Comparison of ENCODE assay signal across 8 cellular contexts in genomic region chr17:48100160-48100559, GRCh38. TPM values are rescaled to one million over a fixed set of nuclear protein-coding genes. Genes with fewer than 3 reads are reported as not detected.
DNase-seq lines count a peak whose midpoint lies in the region; ATAC-seq, FAIRE-seq and TF ChIP-seq lines count a peak whose summit lies in the region.

No MANE protein-coding gene starts in this region.

- no TSS peak for BruUV-seq in GM12878 (replicated peaks; lab: Mats Ljungman, UMichigan)

- no peaks in the 10 kb centered on the region for H3K36me3 ChIP-seq in right atrium auricular region
- no peaks in the 10 kb centered on the region; a peak in 1 of 4 replicates for H3K36me3 ChIP-seq in GM12878 (ENCODE audit: control insufficient read depth in 2 of 2, insufficient read depth in 2 of 2, low read length in 1 of 2)
- no peaks in the 10 kb centered on the region for H3K36me3 ChIP-seq in lung (ENCODE audit: control insufficient read depth in 2 of 2, insufficient read depth in 2 of 2, low read length in 2 of 2)
- no peaks in the 10 kb centered on the region for H3K36me3 ChIP-seq in aorta (ENCODE audit: control insufficient read depth in 1 of 2, insufficient read depth in 2 of 2, low read length in 1 of 2)

- H3K27ac ChIP-seq in right atrium auricular region, result peak overlapping the region; percentile 85 to 87
- peak overlapping the region; percentile 80 for H3K27ac ChIP-seq in GM12878 (ENCODE audit: control insufficient read depth, insufficient read depth)
- H3K27ac ChIP-seq in lung (ENCODE audit: low read depth in 1 of 2, low read length in 1 of 2), result peak overlapping the region in 1 of 2 donors; percentile 84
- H3K27ac ChIP-seq in aorta (ENCODE audit: low read depth in 1 of 2, low read length in 2 of 2), result peak overlapping the region; percentile 38 to 73

- ATAC-seq in left ventricle myocardium superior (no peak), GM12878 (no peak), lung (ENCODE audit: insufficient read depth, low FRiP score) (no peak), aorta (ENCODE audit: low FRiP score) (no peak), GM21717 (IDR thresholded peaks at IDR 0.05; ENCODE audit: unreplicated experiment) (no peak)

- H3K4me2 ChIP-seq in GM12878 (ENCODE audit: control insufficient read depth, insufficient read depth), result peak overlapping the region; percentile 87

- CTCF ChIA-PET in GM12878 (lab: Yijun Ruan, JAX), result interaction anchor here (1.4 to 33.4 kb wide), 5 partner anchors 9 to 74 kb away, joined by 4 to 525 read pairs (median 32); partner anchors contain the start of gene SNX11

- H2AFZ ChIP-seq in GM12878 (ENCODE audit: control insufficient read depth, low read depth, low read length), result no peak overlapping the region

- H3K9ac ChIP-seq in GM12878 (ENCODE audit: control insufficient read depth, insufficient read depth, low read length), result peak overlapping the region; percentile 76

- DNase-seq in right atrium auricular region (ENCODE audit: low spot score) (no peak), left ventricle myocardium superior (no peak), GM12878 (ENCODE audit: low read depth, low spot score) (no peak), lung (ENCODE audit: low spot score) (no peak), aorta (no peak), NCI-H446 treated with DMSO at 0.1 percent for 48 hours (lab: John Stamatoyannopoulos, UW) (no peak), NCI-H526 (lab: John Stamatoyannopoulos, UW) (no peak)

- no peak for TF ChIP-seq EP300 in GM12878 (IDR thresholded peaks at IDR 0.05; ENCODE audit: borderline replicate concordance in 1 of 2, control insufficient read depth in 1 of 2, low read depth in 2 of 2, low read length in 2 of 2)

- H3K27me3 ChIP-seq in right atrium auricular region (no peaks in the 10 kb centered on the region), GM12878 (replicated peaks in 1 of 2; ENCODE audit: control insufficient read depth in 2 of 2, insufficient read depth in 2 of 2, low read length in 1 of 2) (no peaks in the 10 kb centered on the region), lung (ENCODE audit: control insufficient read depth, insufficient read depth) (no peaks in the 10 kb centered on the region), aorta (ENCODE audit: control insufficient read depth in 1 of 2, insufficient read depth in 2 of 2, low read length in 1 of 2) (no peaks in the 10 kb centered on the region)

- SMC1A ChIA-PET in GM12878 (lab: Charles Lee; ENCODE audit: uncharacterized antibody, unreplicated experiment), result interaction anchor here (0.6 to 9.5 kb wide), 5 partner anchors 8 to 781 kb away, joined by 3 to 66 read pairs (median 4); partner anchors contain the start of gene SNX11

- intact Hi-C loops in left ventricle myocardium superior (cut with micrococcal nuclease), result no loop called here
- intact Hi-C loops in GM12878 (cut with micrococcal nuclease; ENCODE audit: unreplicated experiment), result no loop called here
- intact Hi-C loops in aorta (cut with DNase I), result no loop called here

- peaks cover 0 to 14% of the 10 kb centered on the region in 2 donors for H3K4me1 ChIP-seq in right atrium auricular region
- H3K4me1 ChIP-seq in GM12878 (ENCODE audit: control insufficient read depth, insufficient read depth, low read length), result peaks cover 26% of the 10 kb centered on the region
- peaks cover 0 to 2% of the 10 kb centered on the region in 2 donors for H3K4me1 ChIP-seq in lung (ENCODE audit: control insufficient read depth in 2 of 2, insufficient read depth in 2 of 2, low read length in 2 of 2)
- no peaks in the 10 kb centered on the region for H3K4me1 ChIP-seq in aorta (ENCODE audit: control insufficient read depth in 1 of 2, insufficient read depth in 2 of 2, low read length in 2 of 2)

- TF ChIP-seq POLR2A in GM12878 (IDR thresholded peaks at IDR 0.05; ENCODE audit: low read depth, low read length), result no peak

- in situ Hi-C loops in GM12878 (cut with MboI), result no loop called here

- TF ChIP-seq CTCF in right atrium auricular region (IDR thresholded peaks at IDR 0.05), result no peak
- TF ChIP-seq CTCF in GM12878 (IDR thresholded peaks at IDR 0.05 in 2 of 3, conservative IDR thresholded peaks at IDR 0.05 in 1 of 3; ENCODE audit: control insufficient read depth in 2 of 3, extremely low read depth in 1 of 3, insufficient read depth in 1 of 3, low read depth in 3 of 3, low read length in 3 of 3), result no peak
- no peak for TF ChIP-seq CTCF in lung (IDR thresholded peaks at IDR 0.05; ENCODE audit: control extremely low read depth, extremely low read depth)

- peaks cover 48% of the 10 kb centered on the region for H3K79me2 ChIP-seq in GM12878 (ENCODE audit: control insufficient read depth, insufficient read depth, low read length)

- RAD21 ChIA-PET in GM12878 (lab: Charles Lee; ENCODE audit: unreplicated experiment), result interaction anchor here (0.6 to 9.5 kb wide), 4 partner anchors 12 to 43 kb away, joined by 3 to 113 read pairs (median 4); no protein-coding TSS in a partner anchor

- WGBS in GM12878 (ENCODE audit: insufficient coverage, insufficient replicate concordance, low lambda C conversion rate, missing lambda C conversion rate), result 72% methylated on average over 10 of the region's 10 CpGs
- 52 to 67% methylated on average over 10 of the region's 10 CpGs for WGBS in lung, 2 donors
- 2 to 7% methylated on average over 10 of the region's 10 CpGs for WGBS in aorta, 2 donors

- POLR2A ChIA-PET in GM12878 (lab: Charles Lee), result interaction anchor here (0.8 to 3.6 kb wide), 3 partner anchors 8 to 13 kb away, joined by 3 to 23 read pairs (median 4); partner anchors contain the start of gene SNX11

- H3K9me3 ChIP-seq in right atrium auricular region (no peaks in the 10 kb centered on the region), GM12878 (replicated peaks; ENCODE audit: control insufficient read depth, insufficient read depth, low read length) (peaks cover 3% of the 10 kb centered on the region; the same call in 2 of the 3 replicates), lung (ENCODE audit: control insufficient read depth in 2 of 2, insufficient read depth in 1 of 2, low read length in 1 of 2) (no peaks in the 10 kb centered on the region), aorta (ENCODE audit: control insufficient read depth, low read length) (no peaks in the 10 kb centered on the region)

- H3K4me3 ChIP-seq in right atrium auricular region (peak overlapping the region; percentile 63 to 96), GM12878 (peak overlapping the region; percentile 87), lung (peak overlapping the region; percentile 55), aorta (ENCODE audit: low read length in 2 of 2) (peak overlapping the region; percentile 71 to 94)

- FAIRE-seq in GM12878 (lab: Jason Lieb, UNC), result no peak

- no peak for TF ChIP-seq RAD21 in GM12878 (IDR thresholded peaks at IDR 0.05; ENCODE audit: insufficient read depth, low read depth, low read length)

- H4K20me1 ChIP-seq in GM12878 (ENCODE audit: control insufficient read depth, insufficient read depth), result no peaks in the 10 kb centered on the region

RNA-seq across cellular contexts. Expression of gene CBX1, which starts 1.1 kb away (rescaled TPM):
- total RNA-seq in right atrium auricular region, result 10 to 100 TPM; 18.3 to 22.1 TPM
- total RNA-seq in left ventricle myocardium superior, result 37.9 TPM
- 12.3 and 13.8 TPM in 2 replicates for total RNA-seq in GM12878 (2013; cell fraction: nucleolus; rRNA removed)
- total RNA-seq in GM12878 (2014; rRNA removed), result 46.1 and 48.2 TPM in 2 replicates
- 76.7 and 76.9 TPM in 2 replicates for total RNA-seq in GM12878 (2014; rRNA removed; fragmentation: Illumina TruSeq; extraction: Trizol)
- total RNA-seq in GM12878 (2021), result 55.6 and 57.2 TPM in 2 replicates
- 43.2 TPM for polyA plus RNA-seq in GM12878 (2011; ENCODE audit: low read depth)
- 39.3 and 52.5 TPM in 2 replicates for polyA plus RNA-seq in GM12878 (2011; rRNA removed)
- polyA plus RNA-seq in GM12878 (2011; cell fraction: cytosol; rRNA removed), result 22.2 and 24.0 TPM in 2 replicates
- polyA plus RNA-seq in GM12878 (2011; cell fraction: nucleus; rRNA removed), result 11.3 and 14.8 TPM in 2 replicates
- polyA plus RNA-seq in GM12878 (2012), result 52.7 and 64.5 TPM in 2 replicates
- polyA plus RNA-seq in GM12878 (2014; fragmentation: Illumina TruSeq; extraction: Trizol), result 99.2 and 133 TPM in 2 replicates
- 10 to 100 TPM; 11.8 to 20.3 TPM for polyA plus RNA-seq in GM12878 (2014; fragmentation: Nextera tagmentation; extraction: Ambion mirVana)
- polyA plus RNA-seq in GM12878 (2014; rRNA removed), result 43.4 and 45.4 TPM in 2 replicates
- polyA plus RNA-seq in GM12878 (2016; fragmentation: Nextera tagmentation; extraction: Ambion mirVana), result 10 to 100 TPM; 36.6 to 41.6 TPM
- polyA minus RNA-seq in GM12878 (2011; rRNA and poly(A)+ RNA removed), result 13.1 TPM in 2 replicates
- polyA minus RNA-seq in GM12878 (2011; cell fraction: cytosol; rRNA and poly(A)+ RNA removed), result 10.4 and 11.5 TPM in 2 replicates
- polyA minus RNA-seq in GM12878 (2011; cell fraction: nucleus; rRNA and poly(A)+ RNA removed), result 3.0 and 5.5 TPM in 2 replicates
- 10 to 100 TPM; 28.2 to 43.2 TPM for total RNA-seq in lung
- 10 to 100 TPM; 17.6 to 29.7 TPM for polyA plus RNA-seq in lung
- total RNA-seq in aorta, result 10 to 100 TPM; 45.6 to 81.1 TPM
- polyA plus RNA-seq in aorta, result 10 to 100 TPM; 33.3 to 52.3 TPM

RNA-seq across cellular contexts. Expression of gene SNX11, which starts 7.4 kb away (rescaled TPM):
- total RNA-seq in right atrium auricular region (1 to 10 TPM; 5.4 to 9.3 TPM), left ventricle myocardium superior (11.1 TPM), GM12878 (2014; rRNA removed) (63.7 and 69.0 TPM in 2 replicates), GM12878 (2014; rRNA removed; fragmentation: Illumina TruSeq; extraction: Trizol) (62.3 and 63.1 TPM in 2 replicates), GM12878 (2021) (60.8 and 63.4 TPM in 2 replicates), lung (10 to 100 TPM; 11.4 to 24.8 TPM), aorta (10 to 100 TPM; 17.4 to 18.8 TPM)
- 99.3 and 112 TPM in 2 replicates for total RNA-seq in GM12878 (2013; cell fraction: nucleolus; rRNA removed)
- polyA plus RNA-seq in GM12878 (2011; ENCODE audit: low read depth), result 61.3 TPM
- polyA plus RNA-seq in GM12878 (2011; rRNA removed) (116 and 127 TPM in 2 replicates), GM12878 (2014; fragmentation: Illumina TruSeq; extraction: Trizol) (66.0 and 77.8 TPM in 2 replicates), GM12878 (2014; fragmentation: Nextera tagmentation; extraction: Ambion mirVana) (10 to 100 TPM; 61.3 to 75.6 TPM), GM12878 (2014; rRNA removed) (60.9 and 64.2 TPM in 2 replicates), GM12878 (2016; fragmentation: Nextera tagmentation; extraction: Ambion mirVana) (10 to 100 TPM; 34.2 to 39.9 TPM), lung (10 to 100 TPM; 13.5 to 31.0 TPM), aorta (10 to 100 TPM; 11.7 to 17.2 TPM)
- 107 and 138 TPM in 2 replicates for polyA plus RNA-seq in GM12878 (2011; cell fraction: cytosol; rRNA removed)
- polyA plus RNA-seq in GM12878 (2011; cell fraction: nucleus; rRNA removed), result 75.2 and 94.2 TPM in 2 replicates
- 52.4 and 59.0 TPM in 2 replicates for polyA plus RNA-seq in GM12878 (2012)
- polyA minus RNA-seq in GM12878 (2011; rRNA and poly(A)+ RNA removed), result 92.8 and 107 TPM in 2 replicates
- 31.8 and 40.1 TPM in 2 replicates for polyA minus RNA-seq in GM12878 (2011; cell fraction: cytosol; rRNA and poly(A)+ RNA removed)
- 31.7 and 39.3 TPM in 2 replicates for polyA minus RNA-seq in GM12878 (2011; cell fraction: nucleus; rRNA and poly(A)+ RNA removed)

RNA-seq across cellular contexts. Expression of gene NFE2L1, which starts 52.0 kb away (rescaled TPM):
- total RNA-seq in right atrium auricular region (100 to 1,000 TPM; 271 to 418 TPM), left ventricle myocardium superior (886 TPM), GM12878 (2014; rRNA removed) (16.5 and 16.8 TPM in 2 replicates), GM12878 (2014; rRNA removed; fragmentation: Illumina TruSeq; extraction: Trizol) (36.2 and 39.9 TPM in 2 replicates), GM12878 (2021) (62.3 and 72.8 TPM in 2 replicates), lung (100 to 1,000 TPM in 1 of 2 donors, 10 to 100 TPM in 1; 75.7 to 135 TPM), aorta (100 to 1,000 TPM; 161 to 250 TPM)
- 68.6 and 83.4 TPM in 2 replicates for total RNA-seq in GM12878 (2013; cell fraction: nucleolus; rRNA removed)
- 52.9 TPM for polyA plus RNA-seq in GM12878 (2011; ENCODE audit: low read depth)
- polyA plus RNA-seq in GM12878 (2011; rRNA removed) (84.5 and 104 TPM in 2 replicates), GM12878 (2014; fragmentation: Illumina TruSeq; extraction: Trizol) (60.5 and 63.8 TPM in 2 replicates), GM12878 (2014; fragmentation: Nextera tagmentation; extraction: Ambion mirVana) (1 to 10 TPM; 3.8 to 4.1 TPM), GM12878 (2014; rRNA removed) (44.7 and 48.6 TPM in 2 replicates), GM12878 (2016; fragmentation: Nextera tagmentation; extraction: Ambion mirVana) (10 to 100 TPM; 11.1 to 11.5 TPM), lung (10 to 100 TPM; 68.8 to 98.4 TPM), aorta (10 to 100 TPM; 80.6 to 83.3 TPM)
- 78.3 and 81.2 TPM in 2 replicates for polyA plus RNA-seq in GM12878 (2011; cell fraction: cytosol; rRNA removed)
- polyA plus RNA-seq in GM12878 (2011; cell fraction: nucleus; rRNA removed), result 72.4 and 101 TPM in 2 replicates
- polyA plus RNA-seq in GM12878 (2012), result 70.1 and 111 TPM in 2 replicates
- 71.0 and 98.3 TPM in 2 replicates for polyA minus RNA-seq in GM12878 (2011; rRNA and poly(A)+ RNA removed)
- 30.1 and 32.1 TPM in 2 replicates for polyA minus RNA-seq in GM12878 (2011; cell fraction: cytosol; rRNA and poly(A)+ RNA removed)
- polyA minus RNA-seq in GM12878 (2011; cell fraction: nucleus; rRNA and poly(A)+ RNA removed), result 22.1 and 37.8 TPM in 2 replicates
